Comparison of ENCODE assay signal across 20 cellular contexts in genomic region chr9:16023466-16023865, GRCh38.
A peak's percentile ranks its signal among the peaks of the same experiment; 100 is the strongest.
DNase-seq lines count a peak whose midpoint lies in the region; TF ChIP-seq lines count a peak whose summit lies in the region.
"Had no signal": no experiment of that assay in that cellular context is flagged by ENCODE, and none has a peak within 500 bp of the region (broad histone marks: within the 10 kb centered on the region; RNA-seq: fewer than 3 reads in every experiment).

No MANE protein-coding gene starts in this region.

- H3K27me3 ChIP-seq in GM23248 (replicated peaks; ENCODE audit: insufficient read depth) = no peaks in the 10 kb centered on the region
- H3K27me3 ChIP-seq: colonic mucosa, SJCRH30, vagina had no signal

- peak overlapping the region; percentile 26; the same call in 1 of the 2 replicates for H3K27ac ChIP-seq in GM23248
- H3K27ac ChIP-seq in RWPE1 = no peak overlapping the region
- H3K27ac ChIP-seq: C4-2B, colonic mucosa, gastrocnemius medialis, SJCRH30, vagina had no signal

- CTCF ChIA-PET in RWPE1 (lab: Yijun Ruan, JAX) = no interaction called here

- no peak overlapping the region for H3K9ac ChIP-seq in GM23248

- POLR2A ChIA-PET in RWPE1 (lab: Yijun Ruan, JAX; ENCODE audit: low non-redundant PET) = no interaction called here

- 12% methylated on average over 1 of the region's 1 CpG for WGBS in GM23248 (ENCODE audit: low coverage in 1 of 2, low lambda C conversion rate in 2 of 2, missing lambda C conversion rate in 2 of 2), 2 experiments

- H2AFZ ChIP-seq in GM23248 = no peak overlapping the region

- H3F3A ChIP-seq in GM23248 (ENCODE audit: insufficient read depth) = peaks cover 25% of the 10 kb centered on the region

- peaks cover 34% of the 10 kb centered on the region for H3K4me1 ChIP-seq in GM23248 (ENCODE audit: insufficient read depth)
- H3K4me1 ChIP-seq: colonic mucosa, gastrocnemius medialis, SJCRH30, vagina had no signal

- no peaks in the 10 kb centered on the region for H3K36me3 ChIP-seq in GM23248 (ENCODE audit: low read depth)
- H3K36me3 ChIP-seq: colonic mucosa, gastrocnemius medialis, SJCRH30, vagina had no signal

- peak overlapping the region; percentile 18 for H3K4me2 ChIP-seq in GM23248 (ENCODE audit: unreplicated experiment)

- TF ChIP-seq CTCF in fibroblast of pulmonary artery (IDR thresholded peaks at IDR 0.05; ENCODE audit: low read length, missing control alignments) (no peak), RWPE1 (conservative IDR thresholded peaks at IDR 0.05; ENCODE audit: low read depth) (no peak)

- no peaks in the 10 kb centered on the region for H3K9me2 ChIP-seq in GM23248 (ENCODE audit: insufficient read depth)

- no peaks in the 10 kb centered on the region for H3K79me2 ChIP-seq in GM23248 (ENCODE audit: insufficient read depth)

- no peaks in the 10 kb centered on the region for H4K20me1 ChIP-seq in GM23248 (ENCODE audit: insufficient read depth)

- H3K9me3 ChIP-seq in GM23248 (ENCODE audit: low read depth) = no peaks in the 10 kb centered on the region
- H3K9me3 ChIP-seq: colonic mucosa, gastrocnemius medialis, SJCRH30 had no signal

- DNase-seq in A172 (ENCODE audit: low spot score) (peak; percentile 20), GM23248 (peak; percentile 86), amniotic stem cell (lab: John Stamatoyannopoulos, UW) (peak; percentile 30), fibroblast of pulmonary artery (ENCODE audit: low read depth) (peak; percentile 28), SK-N-DZ (ENCODE audit: low spot score) (no peak), NCI-H226 (no peak), RWPE1 (ENCODE audit: low spot score) (no peak), activated gamma-delta T cell (lab: John Stamatoyannopoulos, UW) (no peak)
- DNase-seq: activated B cell treated with CpG ODN at 0.5 μM for 24 hours; activated CD4-positive, alpha-beta memory T cell treated with anti-CD3 and anti-CD28 coated beads for 36 hours; activated naive CD4-positive, alpha-beta T cell treated with Interleukin-2 at 50 U/mL for 16 hours; anterior cingulate cortex; colonic mucosa; DMS153; gastrocnemius medialis; Kasumi-1; NCI-H69; SJCRH30 had no signal

- no peak overlapping the region for H3K4me3 ChIP-seq in GM23248
- no peak overlapping the region for H3K4me3 ChIP-seq in fibroblast of pulmonary artery (replicated peaks; ENCODE audit: low read depth, low read length)
- H3K4me3 ChIP-seq: colonic mucosa, gastrocnemius medialis, SJCRH30, vagina had no signal

- in situ Hi-C loops in GM23248 (cut with MboI) = no loop called here

Comparison
In these comparisons a context has a peak if more than half of its experiments do, and no peak if none do; other contexts are left out.
1. DNase-seq: peak in A172 (single experiment), GM23248 (single experiment), amniotic stem cell (single experiment) and fibroblast of pulmonary artery (single experiment); none in SK-N-DZ (single experiment), NCI-H226 (single experiment), RWPE1 (single experiment) and activated gamma-delta T cell (single experiment).